ENCODE assay signal across 1 cellular context in genomic region chr18:5284808-5285207, GRCh38.
TF ChIP-seq lines count a peak whose summit lies in the region.

No MANE protein-coding gene starts in this region.

TF ChIP-seq in K562, 482 proteins besides CTCF, POLR2A, EP300 and RAD21 (continued from another document):
- no peak for TF ChIP-seq CHAMP1 (IDR thresholded peaks at IDR 0.05)
